13 cellular contexts compared by ENCODE assay signal in the genomic region with DNA sequence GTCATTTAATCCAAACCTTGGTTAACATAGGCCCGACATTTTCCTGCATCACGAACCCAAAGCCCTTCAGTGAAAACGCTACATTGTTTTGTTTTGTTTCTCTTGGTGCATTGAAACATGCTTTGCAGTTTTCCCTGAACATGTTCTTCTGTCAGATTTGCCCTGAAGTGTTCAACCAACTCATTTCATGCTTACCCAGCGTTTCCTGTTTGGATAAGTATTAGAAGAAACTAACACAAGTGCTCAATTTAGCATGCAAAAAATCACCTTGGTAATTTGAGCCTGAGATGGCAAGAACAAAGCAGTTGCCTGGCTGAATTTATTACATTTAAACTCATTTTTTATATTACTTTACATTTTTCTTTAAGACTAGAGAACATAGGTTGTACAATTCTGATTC.
"Had no signal": no experiment of that assay in that cellular context is flagged by ENCODE, and none has a peak within 500 bp of the region (broad histone marks: within the 10 kb centered on the region; RNA-seq: fewer than 3 reads in every experiment).

No MANE protein-coding gene starts in this region.

- H3K27me3 ChIP-seq: cardiac muscle cell, esophagus squamous epithelium, stomach had no signal

- H3K9me3 ChIP-seq: esophagus squamous epithelium, left ventricle myocardium inferior, thoracic aorta had no signal

- H3K4me3 ChIP-seq: cardiac muscle cell, esophagus squamous epithelium, left ventricle myocardium inferior, skin epidermis, stomach, thoracic aorta had no signal

- H3K36me3 ChIP-seq: cardiac muscle cell, esophagus squamous epithelium, left ventricle myocardium inferior, stomach, thoracic aorta had no signal

- H3K27ac ChIP-seq: cardiac muscle cell, esophagus squamous epithelium, left ventricle myocardium inferior, skin epidermis, stomach, thoracic aorta had no signal

- DNase-seq: activated CD4-positive, alpha-beta T cell treated with anti-CD3 and anti-CD28 coated beads for 48 hours; activated naive CD4-positive, alpha-beta T cell; esophagus squamous epithelium; foreskin fibroblast; glutamatergic neuron; islet precursor cell; left ventricle myocardium inferior; mesenchymal stem cell; stimulated activated CD4-positive, alpha-beta T cell treated with anti-CD3 and anti-CD28 coated beads, Interleukin-4, amount 100 ng/mL, for 4 hours; stomach had no signal

- H3K4me1 ChIP-seq: esophagus squamous epithelium, left ventricle myocardium inferior, stomach had no signal
